Comparison of ENCODE assay signal across 36 cellular contexts in genomic region chr13:57595775-57596174, GRCh38. TPM values are rescaled to one million over a fixed set of nuclear protein-coding genes. Genes with fewer than 3 reads are reported as not detected.
"Had no signal": no experiment of that assay in that cellular context is flagged by ENCODE, and none has a peak within 500 bp of the region (broad histone marks: within the 10 kb centered on the region; RNA-seq: fewer than 3 reads in every experiment).

No MANE protein-coding gene starts in this region.

- ATAC-seq: activated CD8-positive, alpha-beta T cell treated with anti-CD3 and anti-CD28 coated beads for 36 hours; activated naive CD4-positive, alpha-beta T cell treated with anti-CD3 and anti-CD28 coated beads, Interleukin-2, amount 50 U/mL, for 72 hours; activated T-cell treated with anti-CD3 and anti-CD28 coated beads, Interleukin-2, amount 50 U/mL, for 4 hours; activated T-cell treated with anti-CD3 and anti-CD28 coated beads, Interleukin-2, amount 50 U/mL, for 72 hours; activated T-helper 17 cell treated with anti-CD3 and anti-CD28 coated beads, Interleukin-2, amount 50 U/mL, for 72 hours; body of pancreas had no signal

- H3K27me3 ChIP-seq: adrenal gland, body of pancreas, brain microvascular endothelial cell, breast epithelium had no signal

- H3K4me3 ChIP-seq: adrenal gland, body of pancreas, breast epithelium had no signal

- H3K9me3 ChIP-seq: adrenal gland, body of pancreas, breast epithelium had no signal

- H3K4me1 ChIP-seq: adrenal gland, body of pancreas, breast epithelium had no signal

- H3K27ac ChIP-seq: adrenal gland, body of pancreas, brain microvascular endothelial cell, breast epithelium, VCaP had no signal

- H3K36me3 ChIP-seq: adrenal gland, brain microvascular endothelial cell had no signal

- DNase-seq: activated B cell treated with CpG ODN at 0.5 μM for 24 hours; activated CD4-positive, alpha-beta memory T cell treated with anti-CD3 and anti-CD28 coated beads for 36 hours; activated CD4-positive, alpha-beta T cell treated with anti-CD3 and anti-CD28 coated beads for 4 hours; activated CD4-positive, alpha-beta T cell treated with anti-CD3 and anti-CD28 coated beads, Interleukin-2, amount 10 ng/mL, durations not matched to agents 24 days and 14 days; activated CD4-positive, alpha-beta T cell treated with anti-CD3 and anti-CD28 coated beads, Interleukin-2, amount 50 U/mL, for 1 hour; activated CD4-positive, alpha-beta T cell treated with anti-CD3 and anti-CD28 coated beads, Interleukin-2, amount 50 U/mL, for 4 hours; activated CD4-positive, CD25-positive, alpha-beta regulatory T cell treated with anti-CD3 and anti-CD28 coated beads, Interleukin-2, amount 50 U/mL, for 72 hours; activated CD8-positive, alpha-beta memory T cell treated with anti-CD3 and anti-CD28 coated beads, Interleukin-2, amount 50 U/mL, for 4 hours; activated CD8-positive, alpha-beta T cell treated with anti-CD3 and anti-CD28 coated beads for 36 hours; activated effector memory CD4-positive, alpha-beta T cell treated with anti-CD3 and anti-CD28 coated beads, Interleukin-2, amount 50 U/mL, for 16 hours; activated gamma-delta T cell treated with Interleukin-2 at 50 U/mL for 16 hours; activated naive CD4-positive, alpha-beta T cell; activated naive CD4-positive, alpha-beta T cell treated with anti-CD3 and anti-CD28 coated beads for 36 hours; activated naive CD4-positive, alpha-beta T cell treated with anti-CD3 and anti-CD28 coated beads, Interleukin-2, amount 50 U/mL, for 16 hours; activated naive CD8-positive, alpha-beta T cell treated with anti-CD3 and anti-CD28 coated beads for 36 hours; activated T-cell treated with anti-CD3 and anti-CD28 coated beads for 4 hours; activated T-cell treated with anti-CD3 and anti-CD28 coated beads, Interleukin-2, amount 50 U/mL, for 1 hour; activated T-cell treated with anti-CD3 and anti-CD28 coated beads, Interleukin-2, amount 50 U/mL, for 4 hours; activated T-cell treated with anti-CD3 and anti-CD28 coated beads, Interleukin-2, amount 50 U/mL, for 72 hours; adrenal gland; amniotic stem cell; aorta; body of pancreas; brain microvascular endothelial cell; caudate nucleus; cerebellar nuclear complex; T-helper 1 cell; T-helper 2 cell; T-helper 9 cell had no signal

- FAIRE-seq: astrocyte, TTC549 had no signal

RNA-seq across cellular contexts. Expression of gene PCDH17, which starts 35.8 kb away (rescaled TPM):
- total RNA-seq: activated B cell treated with CpG ODN at 0.5 μM for 24 hours; activated CD4-positive, alpha-beta memory T cell treated with anti-CD3 and anti-CD28 coated beads for 36 hours; activated CD4-positive, alpha-beta T cell treated with anti-CD3 and anti-CD28 coated beads, Interleukin-2, amount 10 ng/mL, durations not matched to agents 24 days and 14 days; activated CD8-positive, alpha-beta memory T cell treated with anti-CD3 and anti-CD28 coated beads for 36 hours; activated CD8-positive, alpha-beta T cell treated with anti-CD3 and anti-CD28 coated beads for 36 hours; activated naive CD4-positive, alpha-beta T cell treated with anti-CD3 and anti-CD28 coated beads for 36 hours; activated naive CD4-positive, alpha-beta T cell treated with anti-CD3 and anti-CD28 coated beads, Interleukin-2, amount 50 U/mL, for 72 hours; activated naive CD8-positive, alpha-beta T cell treated with anti-CD3 and anti-CD28 coated beads for 36 hours; activated T-helper 17 cell treated with anti-CD3 and anti-CD28 coated beads, Interleukin-2, amount 50 U/mL, for 72 hours had no signal
